ENCODE assay signal across 21 cellular contexts in genomic region chr12:95738024-95738611, GRCh38. TPM values are rescaled to one million over a fixed set of nuclear protein-coding genes. Genes with fewer than 3 reads are reported as not detected.
A peak's percentile ranks its signal among the peaks of the same experiment; 100 is the strongest.
DNase-seq lines count a peak whose midpoint lies in the region; ATAC-seq and TF ChIP-seq lines count a peak whose summit lies in the region.
"Had no signal": no experiment of that assay in that cellular context is flagged by ENCODE, and none has a peak within 500 bp of the region (broad histone marks: within the 10 kb centered on the region; RNA-seq: fewer than 3 reads in every experiment).

No MANE protein-coding gene starts in this region.

- ATAC-seq in IMR-90 (ENCODE audit: low read depth) (no peak), gastroesophageal sphincter (no peak), GM18511 (IDR thresholded peaks at IDR 0.05; ENCODE audit: unreplicated experiment) (no peak), GM21717 (IDR thresholded peaks at IDR 0.05; ENCODE audit: unreplicated experiment) (no peak)
- ATAC-seq: HCT116 had no signal

- H3K23ac ChIP-seq in IMR-90 (ENCODE audit: low read depth, low read length): no peak overlapping the region

- BruUV-seq in IMR-90 (replicated peaks; lab: Mats Ljungman, UMichigan): no TSS peak

- CTCF ChIA-PET in IMR-90 (lab: Yijun Ruan, JAX) (interaction anchor here (0.6 kb wide), 1 partner anchor 507 kb away, joined by 3 read pairs; no protein-coding TSS in a partner anchor), HEK293T (lab: Yijun Ruan, JAX) (no interaction called here)

- no peak overlapping the region for H2BK20ac ChIP-seq in IMR-90 (ENCODE audit: low read depth, low read length)

- no peak for TF ChIP-seq RAD21 in IMR-90 (IDR thresholded peaks at IDR 0.05; ENCODE audit: low read length)

- H3K4me2 ChIP-seq in IMR-90 (ENCODE audit: low read depth, low read length): no peak overlapping the region
- H3K4me2 ChIP-seq: neural progenitor cell had no signal

- H2BK120ac ChIP-seq in IMR-90 (ENCODE audit: low read depth, low read length): no peak overlapping the region; the same call in 1 of the 2 replicates

- no peaks in the 10 kb centered on the region for H3K9me3 ChIP-seq in IMR-90 (ENCODE audit: control insufficient read depth, insufficient read depth, low read length)
- H3K9me3 ChIP-seq in gastroesophageal sphincter: no peaks in the 10 kb centered on the region
- H3K9me3 ChIP-seq: Peyer's patch, SJSA1 had no signal

- no peak for TF ChIP-seq CTCF in IMR-90 (conservative IDR thresholded peaks at IDR 0.05; ENCODE audit: low read depth, low read length)
- no peak for TF ChIP-seq CTCF in gastroesophageal sphincter (IDR thresholded peaks at IDR 0.05)
- TF ChIP-seq CTCF in progenitor cell of endocrine pancreas (IDR thresholded peaks at IDR 0.05; ENCODE audit: unreplicated experiment): no peak

- H3K27ac ChIP-seq in IMR-90 (ENCODE audit: insufficient read depth, low read length) (no peak overlapping the region), gastroesophageal sphincter (peak overlapping the region in 3 of 4 donors; percentile 68 to 73 (median 70))
- H3K27ac ChIP-seq: neural progenitor cell, SJSA1 had no signal

- 80% methylated on average over 8 of the region's 11 CpGs; no CpG with 5 or more reads in 1 of the 2 experiments for WGBS in IMR-90 (ENCODE audit: extremely low coverage in 2 of 2, insufficient read length in 1 of 2), 2 experiments
- 90 to 91% methylated on average over 9 to 10 of the region's 11 CpGs for WGBS in gastroesophageal sphincter (ENCODE audit: low coverage in 1 of 2), 2 donors

- DNase-seq in NCI-H146 (lab: John Stamatoyannopoulos, UW): peak; percentile 26
- DNase-seq in NCI-H146 treated with DMSO at 0.1 percent for 48 hours (lab: John Stamatoyannopoulos, UW; ENCODE audit: unreplicated experiment): no peak
- no peak for DNase-seq in IMR-90
- DNase-seq in progenitor cell of endocrine pancreas (ENCODE audit: low spot score, unreplicated experiment): no peak
- DNase-seq in HEK293T (ENCODE audit: extremely low spot score): no peak
- DNase-seq: activated B cell treated with CpG ODN at 0.5 μM for 24 hours; activated CD4-positive, alpha-beta T cell treated with anti-CD3 and anti-CD28 coated beads, Interleukin-2, amount 50 U/mL, for 1 hour; activated naive CD4-positive, alpha-beta T cell; activated T-cell treated with anti-CD3 and anti-CD28 coated beads, Interleukin-2, amount 50 U/mL, for 48 hours; CD4-positive, alpha-beta memory T cell; cerebellar nuclear complex; NCI-H187; NCI-H526 treated with DMSO at 0.1 percent for 48 hours had no signal

- H3K27me3 ChIP-seq in IMR-90 (ENCODE audit: control insufficient read depth, insufficient read depth, low read length) (no peaks in the 10 kb centered on the region), gastroesophageal sphincter (no peaks in the 10 kb centered on the region)
- H3K27me3 ChIP-seq: neural progenitor cell, Peyer's patch, SJSA1 had no signal

- no peak overlapping the region for H4K5ac ChIP-seq in IMR-90 (ENCODE audit: low read depth, low read length)

- peaks cover 3% of the 10 kb centered on the region; the same call in 1 of the 2 replicates for H4K20me1 ChIP-seq in IMR-90 (ENCODE audit: insufficient read depth, low read length)

- peak overlapping the region; percentile 1; the same call in 1 of the 2 replicates for H2AK5ac ChIP-seq in IMR-90 (ENCODE audit: low read depth, low read length)

- POLR2A ChIA-PET in IMR-90 (lab: Charles Lee; ENCODE audit: unreplicated experiment): no interaction called here
- POLR2A ChIA-PET in HEK293T (lab: Yijun Ruan, JAX): no interaction called here

- no peaks in the 10 kb centered on the region for H3K27me3 Mint-ChIP-seq in progenitor cell of endocrine pancreas
- H3K27me3 Mint-ChIP-seq: stimulated activated naive CD8-positive, alpha-beta T cell treated with anti-CD3 and anti-CD28 coated beads, Interleukin-15, Interleukin-2, amounts not matched to agents 100 ng/mL and 50 ng/mL, for 24 hours had no signal

- H2BK5ac ChIP-seq in IMR-90 (ENCODE audit: low read depth, low read length, poor library complexity, severe bottlenecking): no peak overlapping the region

- H3K36me3 Mint-ChIP-seq in progenitor cell of endocrine pancreas (ENCODE audit: insufficient read depth): no peaks in the 10 kb centered on the region
- H3K36me3 Mint-ChIP-seq: CD4-positive, alpha-beta memory T cell; neural progenitor cell had no signal

- no peak overlapping the region for H4K8ac ChIP-seq in IMR-90 (ENCODE audit: low read depth in 2 of 2, low read length in 2 of 2)

- intact Hi-C loops in IMR-90 (cut with micrococcal nuclease): loop anchor here (10.0 kb wide), 1 partner anchor 153 kb away; no protein-coding TSS in a partner anchor

- no peak overlapping the region for H3K9ac ChIP-seq in IMR-90 (ENCODE audit: low read depth, low read length)
- H3K9ac ChIP-seq: neural progenitor cell had no signal

- in situ Hi-C loops in IMR-90 (cut with MboI; ENCODE audit: low sequenced_read_pairs): no loop called here

- H3K36me3 ChIP-seq in IMR-90 (ENCODE audit: control insufficient read depth, insufficient read depth, low read length) (peaks cover 14% of the 10 kb centered on the region; the same call in 1 of the 2 replicates), gastroesophageal sphincter (no peaks in the 10 kb centered on the region)
- H3K36me3 ChIP-seq: neural progenitor cell, Peyer's patch had no signal

- no peak for TF ChIP-seq EP300 in gastroesophageal sphincter (IDR thresholded peaks at IDR 0.05)

- no peak overlapping the region for H3K14ac ChIP-seq in IMR-90 (replicated peaks; ENCODE audit: low read depth, low read length)

- no peak overlapping the region for H3K56ac ChIP-seq in IMR-90 (ENCODE audit: extremely low read depth, insufficient read depth, low read length)

- H3K9me1 ChIP-seq in IMR-90 (ENCODE audit: insufficient read depth, low read length): peaks cover 9% of the 10 kb centered on the region

- H3K79me1 ChIP-seq in IMR-90 (ENCODE audit: low read depth in 1 of 2, low read length in 2 of 2): peaks cover 0 to 33% of the 10 kb centered on the region in 2 experiments; a peak in 2 of 4 replicates

- H3K4me1 ChIP-seq in IMR-90 (ENCODE audit: control insufficient read depth, insufficient read depth, low read length) (peaks cover 8% of the 10 kb centered on the region; the same call in 1 of the 2 replicates), gastroesophageal sphincter (peaks cover 7 to 49% (median 14%) of the 10 kb centered on the region in 3 donors)
- H3K4me1 ChIP-seq: neural progenitor cell, Peyer's patch had no signal

- H3K4me1 Mint-ChIP-seq in progenitor cell of endocrine pancreas (ENCODE audit: low read depth): peaks cover 22% of the 10 kb centered on the region
- H3K4me1 Mint-ChIP-seq: activated B cell treated with CpG ODN at 0.5 μM for 24 hours; CD4-positive, alpha-beta memory T cell; neural progenitor cell had no signal

- TF ChIP-seq POLR2A in IMR-90 (IDR thresholded peaks at IDR 0.05; ENCODE audit: low read depth, low read length) (no peak), gastroesophageal sphincter (IDR thresholded peaks at IDR 0.05) (no peak)

- H2AFZ ChIP-seq in IMR-90 (replicated peaks; ENCODE audit: low read length, poor library complexity): no peak overlapping the region
- H2AFZ ChIP-seq: neural progenitor cell had no signal

- H3K27ac Mint-ChIP-seq in progenitor cell of endocrine pancreas: peak overlapping the region; percentile 79
- H3K27ac Mint-ChIP-seq: activated B cell treated with CpG ODN at 0.5 μM for 24 hours; CD4-positive, alpha-beta memory T cell; neural progenitor cell; stimulated activated naive CD8-positive, alpha-beta T cell treated with anti-CD3 and anti-CD28 coated beads, Interleukin-15, Interleukin-2, amounts not matched to agents 100 ng/mL and 50 ng/mL, for 24 hours had no signal

- H3K4ac ChIP-seq in IMR-90 (ENCODE audit: low read depth, low read length): no peak overlapping the region

- H3K4me3 ChIP-seq in IMR-90 (ENCODE audit: insufficient read depth, low read depth, low read length) (no peak overlapping the region), gastroesophageal sphincter (no peak overlapping the region)
- H3K4me3 ChIP-seq: neural progenitor cell, Peyer's patch, SJSA1 had no signal

- dilution Hi-C loops in IMR-90 (cut with HindIII; ENCODE audit: low sequenced_read_pairs, unreplicated experiment): no loop called here

- H3K9me3 Mint-ChIP-seq in progenitor cell of endocrine pancreas (ENCODE audit: low read depth): no peaks in the 10 kb centered on the region
- H3K9me3 Mint-ChIP-seq: activated B cell treated with CpG ODN at 0.5 μM for 24 hours; CD4-positive, alpha-beta memory T cell; neural progenitor cell; stimulated activated naive CD8-positive, alpha-beta T cell treated with anti-CD3 and anti-CD28 coated beads, Interleukin-15, Interleukin-2, amounts not matched to agents 100 ng/mL and 50 ng/mL, for 24 hours had no signal

- H3K4me3 Mint-ChIP-seq in progenitor cell of endocrine pancreas (ENCODE audit: low read depth): no peak overlapping the region
- H3K4me3 Mint-ChIP-seq: activated B cell treated with CpG ODN at 0.5 μM for 24 hours; CD4-positive, alpha-beta memory T cell; neural progenitor cell; stimulated activated naive CD8-positive, alpha-beta T cell treated with anti-CD3 and anti-CD28 coated beads, Interleukin-15, Interleukin-2, amounts not matched to agents 100 ng/mL and 50 ng/mL, for 24 hours had no signal

- no peak overlapping the region; the same call in 2 of the 3 replicates for H2BK15ac ChIP-seq in IMR-90 (ENCODE audit: low read depth, low read length)

- no peak overlapping the region for H2AK9ac ChIP-seq in IMR-90 (replicated peaks; ENCODE audit: low read depth, low read length, poor library complexity)

- no peak overlapping the region for H3K18ac ChIP-seq in IMR-90 (ENCODE audit: low read depth, low read length)

- H4K91ac ChIP-seq in IMR-90 (ENCODE audit: insufficient read depth, low read depth, low read length): no peak overlapping the region

TF ChIP-seq in IMR-90, 13 proteins besides CTCF, POLR2A, EP300 and RAD21:
- TF ChIP-seq CEBPB (IDR thresholded peaks at IDR 0.05; ENCODE audit: low read depth, low read length) (no peak), SMC3 (IDR thresholded peaks at IDR 0.05; ENCODE audit: low read depth, low read length) (no peak), MAZ (IDR thresholded peaks at IDR 0.05; ENCODE audit: borderline replicate concordance, low read depth, low read length) (no peak)
TF ChIP-seq in IMR-90: peak in this region for 0.

TF ChIP-seq in HEK293T, 16 proteins besides CTCF, POLR2A, EP300 and RAD21 (continues in another document):
- no peak for TF ChIP-seq FOXK2 (IDR thresholded peaks at IDR 0.05)
- no peak for TF ChIP-seq ELF4 (IDR thresholded peaks at IDR 0.05)
- TF ChIP-seq HDGF (IDR thresholded peaks at IDR 0.05; ENCODE audit: borderline replicate concordance): no peak
- no peak for TF ChIP-seq TARDBP (IDR thresholded peaks at IDR 0.05)
- TF ChIP-seq NFRKB (IDR thresholded peaks at IDR 0.05): no peak
- TF ChIP-seq SUZ12 (IDR thresholded peaks at IDR 0.05): no peak
- no peak for TF ChIP-seq ARNT (IDR thresholded peaks at IDR 0.05)
- TF ChIP-seq SP1 (IDR thresholded peaks at IDR 0.05): no peak

RNA-seq across cellular contexts. Expression of gene NTN4, which starts 52.4 kb away (rescaled TPM):
- total RNA-seq in IMR-90 (2012; rRNA removed) (38.6 and 56.6 TPM in 2 replicates), gastroesophageal sphincter (100 to 1,000 TPM in 1 of 4 donors, 10 to 100 TPM in 3; 33.5 to 103 (median 51.5) TPM), progenitor cell of endocrine pancreas (7.2 and 7.4 TPM in 2 replicates)
- polyA plus RNA-seq in IMR-90 (2012; rRNA removed): 41.9 and 54.6 TPM in 2 replicates
- 31.5 and 63.6 TPM in 2 replicates for polyA plus RNA-seq in IMR-90 (2012; cell fraction: cytosol; rRNA removed)
- 26.9 and 52.8 TPM in 2 replicates for polyA plus RNA-seq in IMR-90 (2012; cell fraction: nucleus; rRNA removed; ENCODE audit: low replicate concordance)
